ENCODE assay signal across 8 cellular contexts in the genomic region with DNA sequence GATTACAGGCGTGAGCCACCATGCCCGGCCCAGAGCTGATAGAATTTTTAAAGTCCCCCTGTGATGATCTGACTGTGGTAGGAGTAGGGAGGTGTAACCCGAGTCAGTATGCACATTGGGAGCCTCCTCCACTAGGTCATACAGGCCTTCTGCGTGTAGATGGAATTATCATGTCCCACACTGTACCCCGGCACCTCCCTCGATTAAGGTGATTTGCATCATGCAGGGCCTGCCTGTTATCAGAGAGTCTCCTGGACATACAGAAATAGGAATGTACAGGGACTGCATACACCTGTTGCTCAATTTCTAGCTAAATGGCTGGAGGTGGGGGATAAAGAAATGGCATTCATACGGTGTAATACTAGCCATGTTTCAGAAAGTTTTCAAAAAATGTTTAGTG. TPM values are rescaled to one million over a fixed set of nuclear protein-coding genes. Genes with fewer than 3 reads are reported as not detected.
DNase-seq lines count a peak whose midpoint lies in the region; ATAC-seq and TF ChIP-seq lines count a peak whose summit lies in the region.
"Had no signal": no experiment of that assay in that cellular context is flagged by ENCODE, and none has a peak within 500 bp of the region (broad histone marks: within the 10 kb centered on the region; RNA-seq: fewer than 3 reads in every experiment).

No MANE protein-coding gene starts in this region.

- WGBS in H9 (ENCODE audit: extremely low coverage, insufficient read length, low lambda C conversion rate) = no CpG with 5 or more reads among the region's 7 CpGs

- no peak overlapping the region for H4K5ac ChIP-seq in H9 (ENCODE audit: insufficient read length, low read depth, low read length)

- H4K20me1 ChIP-seq in H9 (ENCODE audit: control insufficient read depth, insufficient read depth, insufficient read length) = no peaks in the 10 kb centered on the region

- peaks cover 24 to 54% (median 38%) of the 10 kb centered on the region in 3 experiments; a peak in 6 of 7 replicates for H3K36me3 Mint-ChIP-seq in H9 (ENCODE audit: insufficient read depth in 1 of 3, low read depth in 3 of 3)

- no peaks in the 10 kb centered on the region for H3K79me2 ChIP-seq in H9 (ENCODE audit: insufficient read depth, low read length)

- H3K23ac ChIP-seq in H9 (ENCODE audit: insufficient read length, low read depth, low read length) = no peak overlapping the region

- no peaks in the 10 kb centered on the region for H3K79me1 ChIP-seq in H9 (ENCODE audit: insufficient read depth, low read depth, low read length, poor library complexity, severe bottlenecking)

- H2BK5ac ChIP-seq in H9 (ENCODE audit: insufficient read length, low read length) = no peak overlapping the region

- H3K27ac Mint-ChIP-seq in H9 = peak overlapping the region in 1 of 3 experiments; percentile 77; a peak in 1 of 7 replicates

- H2BK20ac ChIP-seq in H9 (ENCODE audit: low read depth, low read length, poor library complexity, severe bottlenecking) = no peak overlapping the region

- H3K4me2 ChIP-seq in H9 (ENCODE audit: insufficient read depth, insufficient read length, low read length) = peak overlapping the region; percentile 66

- H3K14ac ChIP-seq in H9 (ENCODE audit: insufficient read depth, low read length) = no peak overlapping the region

- intact Hi-C loops in gastrocnemius medialis (cut with DNase I; ENCODE audit: low total_unique reads) = loop anchor here (2.0 to 10.0 kb wide), 2 partner anchors 59 to 1899 kb away; a partner anchor contains a TSS

- no peak overlapping the region for H4K8ac ChIP-seq in H9 (replicated peaks; ENCODE audit: insufficient read length, low read depth, low read length)

- H2AK5ac ChIP-seq in H9 (ENCODE audit: insufficient read length, low read length) = no peak overlapping the region

- peaks cover 52% of the 10 kb centered on the region for H3K36me3 ChIP-seq in SK-N-MC (ENCODE audit: insufficient read depth, low read length)
- H3K36me3 ChIP-seq in gastrocnemius medialis = peaks cover 0 to 40% of the 10 kb centered on the region in 2 donors

- H2AFZ ChIP-seq in H9 (ENCODE audit: low read length) = no peak overlapping the region

- DNase-seq in H9 (no peak), SK-N-MC (ENCODE audit: low read depth, low spot score) (no peak), erythroblast (lab: John Stamatoyannopoulos, UW) (peak; percentile 34 to 39), gastrocnemius medialis (no peak), NCI-H2107 (lab: John Stamatoyannopoulos, UW) (no peak), cerebellar nuclear complex (lab: John Stamatoyannopoulos, UW) (no peak)
- DNase-seq: NCI-H1048 had no signal

- H3K9me3 ChIP-seq in H9 (ENCODE audit: control insufficient read depth, low read depth, low read length) (no peaks in the 10 kb centered on the region), SK-N-MC (ENCODE audit: low read depth, low read length) (no peaks in the 10 kb centered on the region), gastrocnemius medialis (peaks cover 0 to 7% (median 6%) of the 10 kb centered on the region in 3 donors)

- H3K4me3 ChIP-seq in SK-N-MC (peak overlapping the region; percentile 97), gastrocnemius medialis (peak overlapping the region; percentile 58 to 93 (median 86))

- H2BK120ac ChIP-seq in H9 (ENCODE audit: low read depth, low read length, poor library complexity, severe bottlenecking) = no peak overlapping the region

- no peaks in the 10 kb centered on the region for H3K4me1 ChIP-seq in H9 (ENCODE audit: insufficient read depth, low read length)
- peaks cover 12 to 14% of the 10 kb centered on the region in 2 donors for H3K4me1 ChIP-seq in gastrocnemius medialis

- TF ChIP-seq CTCF in H9 (conservative IDR thresholded peaks at IDR 0.05) (no peak), gastrocnemius medialis (IDR thresholded peaks at IDR 0.05 in 4 of 5, conservative IDR thresholded peaks at IDR 0.05 in 1 of 5) (no peak)

- H3K27me3 Mint-ChIP-seq in H9 (ENCODE audit: low read depth) = peaks cover 1% of the 10 kb centered on the region; the same call in 1 of the 2 replicates

- H3K9ac ChIP-seq in H9 (ENCODE audit: extremely low read depth, insufficient read length, low read length) = no peak overlapping the region
- peak overlapping the region; percentile 46 for H3K9ac ChIP-seq in SK-N-MC (ENCODE audit: insufficient read length)

- H3K18ac ChIP-seq in H9 (ENCODE audit: insufficient read length, low read depth, low read length) = no peak overlapping the region

- no peak overlapping the region for H3T11ph ChIP-seq in H9 (ENCODE audit: low read length)

- H3K4me1 Mint-ChIP-seq in H9 = peaks cover 13 to 17% of the 10 kb centered on the region in 2 experiments

- H3K9me3 Mint-ChIP-seq in H9 = no peaks in the 10 kb centered on the region

- no peak overlapping the region for H2BK12ac ChIP-seq in H9 (ENCODE audit: insufficient read length, low read depth, low read length)

- H4K91ac ChIP-seq in H9 (ENCODE audit: insufficient read length, low read depth, low read length) = no peak overlapping the region

- no peak overlapping the region for H3K4ac ChIP-seq in H9 (ENCODE audit: low read depth, low read length)

- in situ Hi-C loops in gastrocnemius medialis (cut with MboI; ENCODE audit: low sequenced_read_pairs in 4 of 4) = no loop called here

- H3K27ac ChIP-seq in H9 (ENCODE audit: insufficient read length, low read depth, low read length) (no peak overlapping the region), SK-N-MC (peak overlapping the region; percentile 78), gastrocnemius medialis (peak overlapping the region; percentile 85 to 93 (median 89))

- no peaks in the 10 kb centered on the region for H3K27me3 ChIP-seq in H9 (ENCODE audit: insufficient read depth, low read length)
- peaks cover 0 to 5% (median 0%) of the 10 kb centered on the region in 3 donors for H3K27me3 ChIP-seq in gastrocnemius medialis

- ATAC-seq in gastrocnemius medialis = no peak
- no peak for ATAC-seq in HG02938 (IDR thresholded peaks at IDR 0.05; ENCODE audit: unreplicated experiment)

- peak overlapping the region; percentile 99 for H3K4me3 Mint-ChIP-seq in H9

- no peak overlapping the region for H2BK15ac ChIP-seq in H9 (ENCODE audit: low read depth, low read length)

- H3K23me2 ChIP-seq in H9 (ENCODE audit: insufficient read length, low read depth, low read length, poor library complexity, severe bottlenecking) = peaks cover 4% of the 10 kb centered on the region

- TF ChIP-seq POLR2A in erythroblast (IDR thresholded peaks at IDR 0.05; ENCODE audit: low read length) (no peak), gastrocnemius medialis (IDR thresholded peaks at IDR 0.05) (no peak)

- H3K56ac ChIP-seq in H9 (ENCODE audit: insufficient read length, low read depth, low read length) = no peak overlapping the region

RNA-seq across cellular contexts. Expression of a gene that starts 0.9 kb away (rescaled TPM):
- total RNA-seq in H9 (2021) (43.6 and 43.7 TPM in 2 replicates), gastrocnemius medialis (10 to 100 TPM; 27.1 to 38.2 (median 32.4) TPM)

RNA-seq across cellular contexts. Expression of a gene that starts 22.5 kb away (rescaled TPM):
- 4.7 and 4.8 TPM in 2 replicates for total RNA-seq in H9 (2021)
- total RNA-seq in gastrocnemius medialis = 1 to 10 TPM; 1.1 to 2.4 (median 1.8) TPM

RNA-seq across cellular contexts. Expression of a gene that starts 25.5 kb away (rescaled TPM):
- total RNA-seq in H9 (2021) = 16.9 and 17.3 TPM in 2 replicates
- total RNA-seq in gastrocnemius medialis = 1 to 10 TPM in 2 of 4 donors, under 1 TPM in 2; 0.78 to 2.1 (median 1.2) TPM

RNA-seq across cellular contexts. Expression of a gene that starts 49.0 kb away (rescaled TPM):
- total RNA-seq in H9 (2021) (17.4 and 22.2 TPM in 2 replicates), gastrocnemius medialis (10 to 100 TPM in 1 of 4 donors, 1 to 10 TPM in 2, not detected in 1; 4.5 to 12.5 (median 9.0) TPM)

RNA-seq across cellular contexts. Expression of a gene that starts 58.3 kb away (rescaled TPM):
- total RNA-seq in H9 (2021) (2.4 TPM in 2 replicates), gastrocnemius medialis (under 1 TPM in 3 of 4 donors, not detected in 1; 0.07 to 0.87 (median 0.36) TPM)

Comparison
In these comparisons a context has a peak if more than half of its experiments do, and no peak if none do; other contexts are left out.
1. DNase-seq: peak in erythroblast (2 of 2); none in H9 (single experiment), SK-N-MC (single experiment), gastrocnemius medialis (0 of 2), NCI-H2107 (single experiment) and cerebellar nuclear complex (0 of 2).